8 cellular contexts compared by ENCODE assay signal in genomic region chr1:186375929-186376330, GRCh38. TPM values are rescaled to one million over a fixed set of nuclear protein-coding genes. Genes with fewer than 3 reads are reported as not detected.
DNase-seq lines count a peak whose midpoint lies in the region; ATAC-seq and TF ChIP-seq lines count a peak whose summit lies in the region.

No MANE protein-coding gene starts in this region.

- H3K4me1 ChIP-seq in body of pancreas (peaks cover 29% of the 10 kb centered on the region), lower lobe of right lung (peaks cover 39% of the 10 kb centered on the region), urinary bladder (ENCODE audit: insufficient read depth) (no peaks in the 10 kb centered on the region)

- WGBS in body of pancreas, 2 donors = 0 to 1% methylated on average over 12 of the region's 12 CpGs
- under 1% methylated on average over 12 of the region's 12 CpGs for WGBS in urinary bladder

- H3K36me3 ChIP-seq in body of pancreas (replicated peaks in 1 of 2; ENCODE audit: insufficient read depth in 1 of 2, low read depth in 2 of 2) (peaks cover 0 to 5% of the 10 kb centered on the region in 2 donors), lower lobe of right lung (peaks cover 38% of the 10 kb centered on the region), urinary bladder (ENCODE audit: insufficient read depth) (no peaks in the 10 kb centered on the region)

- POLR2A ChIA-PET in AG04449 (lab: Yijun Ruan, JAX) = no interaction called here

- intact Hi-C loops in body of pancreas (cut with DNase I) (no loop called here), lower lobe of right lung (cut with DNase I) (no loop called here), posterior vena cava (cut with DNase I) (no loop called here)

- peak overlapping the region; percentile 81 to 98 (median 93) for H3K27ac ChIP-seq in body of pancreas
- H3K27ac ChIP-seq in lower lobe of right lung = peak overlapping the region; percentile 97
- H3K27ac ChIP-seq in urinary bladder (ENCODE audit: low read depth) = peak overlapping the region; percentile 97

- no peak for TF ChIP-seq CTCF in AG04449 (IDR thresholded peaks at IDR 0.05; ENCODE audit: insufficient read depth, low read length, missing control alignments)
- no peak for TF ChIP-seq CTCF in body of pancreas (IDR thresholded peaks at IDR 0.05)
- TF ChIP-seq CTCF in lower lobe of right lung (IDR thresholded peaks at IDR 0.05) = no peak

- H3K27me3 ChIP-seq in body of pancreas (no peaks in the 10 kb centered on the region), lower lobe of right lung (ENCODE audit: low read depth) (no peaks in the 10 kb centered on the region)

- ATAC-seq in HG03159 (IDR thresholded peaks at IDR 0.05; ENCODE audit: unreplicated experiment) (peak; percentile 13), body of pancreas (peak; percentile 9), lower lobe of right lung (peak; percentile 38 to 40), HG02623 (IDR thresholded peaks at IDR 0.05; ENCODE audit: unreplicated experiment) (no peak)

- DNase-seq in AG04449 (ENCODE audit: low read depth, low spot score) (no peak), body of pancreas (no peak), lower lobe of right lung (no peak), posterior vena cava (ENCODE audit: low spot score) (no peak), RKO (ENCODE audit: low spot score) (no peak)

- H3K4me3 ChIP-seq in AG04449 (ENCODE audit: low read depth, low read length) (peak overlapping the region; percentile 84), body of pancreas (peak overlapping the region; percentile 3 to 8), lower lobe of right lung (peak overlapping the region; percentile 92), urinary bladder (ENCODE audit: low read depth, low read length) (peak overlapping the region; percentile 67)

- CTCF ChIA-PET in AG04449 (lab: Yijun Ruan, JAX) = interaction anchor here (0.7 to 2.4 kb wide), 34 partner anchors 9 to 622 kb away, joined by 3 to 32 read pairs (median 6); partner anchors contain the start of gene PTGS2

- TF ChIP-seq POLR2A in body of pancreas (IDR thresholded peaks at IDR 0.05) = no peak

- H3K9me3 ChIP-seq in body of pancreas (no peaks in the 10 kb centered on the region), lower lobe of right lung (no peaks in the 10 kb centered on the region)

RNA-seq across cellular contexts. Expression of gene ODR4, which starts 0.3 kb away (rescaled TPM):
- total RNA-seq in body of pancreas (10 to 100 TPM; 13.5 to 17.6 TPM), lower lobe of right lung (20.6 TPM), urinary bladder (57.1 TPM), posterior vena cava (10 to 100 TPM; 16.3 to 16.4 TPM)
- polyA plus RNA-seq in urinary bladder = 11.1 TPM

RNA-seq across cellular contexts. Expression of gene TPR, which starts 0.9 kb away (rescaled TPM):
- total RNA-seq in body of pancreas (10 to 100 TPM; 30.7 to 31.1 TPM), lower lobe of right lung (79.2 TPM), urinary bladder (167 TPM), posterior vena cava (10 to 100 TPM; 80.3 to 82.8 TPM)
- 34.4 TPM for polyA plus RNA-seq in urinary bladder

Comparison
In these comparisons a context has a peak if more than half of its experiments do, and no peak if none do; other contexts are left out.
1. H3K4me3 ChIP-seq: peak in every context shown above with its lines; median percentile 92 in lower lobe of right lung; 84 in AG04449; 67 in urinary bladder; 6 in body of pancreas.